ENCODE assay signal across 20 cellular contexts in genomic region chr10:126384269-126384873, GRCh38. TPM values are rescaled to one million over a fixed set of nuclear protein-coding genes. Genes with fewer than 3 reads are reported as not detected.
DNase-seq lines count a peak whose midpoint lies in the region; ATAC-seq and TF ChIP-seq lines count a peak whose summit lies in the region.
"Had no signal": no experiment of that assay in that cellular context is flagged by ENCODE, and none has a peak within 500 bp of the region (broad histone marks: within the 10 kb centered on the region; RNA-seq: fewer than 3 reads in every experiment).

No MANE protein-coding gene starts in this region.

- H3K56ac ChIP-seq in IMR-90 (ENCODE audit: extremely low read depth, insufficient read depth, low read length), result no peak overlapping the region

- no peaks in the 10 kb centered on the region for H4K20me1 ChIP-seq in IMR-90 (ENCODE audit: insufficient read depth, low read length)
- H4K20me1 ChIP-seq: BLaER1 treated with 17β-estradiol and CSF1 and Interleukin-3, amounts not matched to agents 10 nM and 100 nM had no signal

- H3K27ac Mint-ChIP-seq in effector memory CD8-positive, alpha-beta T cell, result no peak overlapping the region
- H3K27ac Mint-ChIP-seq: activated CD4-positive, alpha-beta T cell treated with anti-CD3 and anti-CD28 coated beads for 36 hours; activated naive CD4-positive, alpha-beta T cell treated with anti-CD3 and anti-CD28 coated beads, Interleukin-2, amount 50 U/mL, for 72 hours had no signal

- peak overlapping the region; percentile 48 to 49; a peak in 3 of 4 replicates for H4K8ac ChIP-seq in IMR-90 (ENCODE audit: low read depth in 2 of 2, low read length in 2 of 2)
- H4K8ac ChIP-seq in mesenchymal stem cell (ENCODE audit: low read length), result peak overlapping the region; percentile 7

- DNase-seq in AG08396 (ENCODE audit: low spot score), result peak; percentile 45
- peak; percentile 96 for DNase-seq in IMR-90
- DNase-seq in cardiac fibroblast (ENCODE audit: low read depth in 2 of 2), result peak; percentile 70 to 92
- peak; percentile 78 for DNase-seq in mesenchymal stem cell
- DNase-seq in erythroblast (lab: John Stamatoyannopoulos, UW), result no peak
- DNase-seq in effector memory CD8-positive, alpha-beta T cell, result no peak
- no peak for DNase-seq in activated gamma-delta T cell (lab: John Stamatoyannopoulos, UW)
- no peak for DNase-seq in effector CD4-positive, alpha-beta T cell
- DNase-seq: activated CD4-positive, alpha-beta T cell treated with anti-CD3 and anti-CD28 coated beads for 36 hours; DMS53; NCI-H2081 treated with DMSO at 0.1 percent for 48 hours; NCI-H748 treated with DMSO at 0.1 percent for 48 hours; ovary; stimulated activated CD4-positive, alpha-beta T cell treated with anti-CD3 and anti-CD28 coated beads, Interleukin-12 subunit alpha, Interleukin-12 subunit beta, amount 100 ng/mL, for 4 hours; T-helper 2 cell had no signal

- peak overlapping the region in 1 of 2 experiments; percentile 10 for H2BK12ac ChIP-seq in mesenchymal stem cell (ENCODE audit: low read length in 2 of 2)

- H3K9me3 ChIP-seq in IMR-90 (ENCODE audit: control insufficient read depth, insufficient read depth, low read length) (no peaks in the 10 kb centered on the region), mesenchymal stem cell (ENCODE audit: control insufficient read depth, low read length) (no peaks in the 10 kb centered on the region)
- H3K9me3 ChIP-seq: esophagus muscularis mucosa, ovary had no signal

- H2BK120ac ChIP-seq in IMR-90 (ENCODE audit: low read depth, low read length) (peak overlapping the region; percentile 78; the same call in 1 of the 2 replicates), mesenchymal stem cell (ENCODE audit: low read depth, low read length) (no peak overlapping the region)

- POLR2A ChIA-PET in IMR-90 (lab: Charles Lee; ENCODE audit: unreplicated experiment), result no interaction called here

- no TSS peak for BruUV-seq in IMR-90 (replicated peaks; lab: Mats Ljungman, UMichigan)

- 0 out of 3 replicates have a peak overlapping the region, but pooled peaks have one; percentile 17 for H2BK15ac ChIP-seq in IMR-90 (ENCODE audit: low read depth, low read length)
- no peak overlapping the region for H2BK15ac ChIP-seq in mesenchymal stem cell (ENCODE audit: low read depth, poor library complexity, severe bottlenecking)

- H4K91ac ChIP-seq in IMR-90 (ENCODE audit: insufficient read depth, low read depth, low read length) (peak overlapping the region; percentile 29; the same call in 1 of the 2 replicates), mesenchymal stem cell (ENCODE audit: low read length) (no peak overlapping the region)

- peak; percentile 31; the same call in 1 of the 2 replicates for TF ChIP-seq RAD21 in IMR-90 (IDR thresholded peaks at IDR 0.05; ENCODE audit: low read length)

- peak overlapping the region; percentile 18 for H2AK9ac ChIP-seq in IMR-90 (replicated peaks; ENCODE audit: low read depth, low read length, poor library complexity)

- TF ChIP-seq CTCF in IMR-90 (conservative IDR thresholded peaks at IDR 0.05; ENCODE audit: low read depth, low read length), result no peak
- no peak for TF ChIP-seq CTCF in cardiac fibroblast (IDR thresholded peaks at IDR 0.05; ENCODE audit: low read depth, low read length)

- peak overlapping the region; percentile 89 for H2BK20ac ChIP-seq in IMR-90 (ENCODE audit: low read depth, low read length)

- peak overlapping the region; percentile 71 for H2BK5ac ChIP-seq in IMR-90 (ENCODE audit: low read depth, low read length, poor library complexity, severe bottlenecking)
- peak overlapping the region; percentile 31 for H2BK5ac ChIP-seq in mesenchymal stem cell (ENCODE audit: low read depth, low read length, poor library complexity, severe bottlenecking)

- H3K4me3 Mint-ChIP-seq in effector memory CD8-positive, alpha-beta T cell, result peak overlapping the region in 1 of 2 donors; percentile 19
- H3K4me3 Mint-ChIP-seq: activated CD4-positive, alpha-beta T cell treated with anti-CD3 and anti-CD28 coated beads for 36 hours had no signal

- H3K4me3 ChIP-seq in IMR-90 (ENCODE audit: insufficient read depth, low read depth, low read length) (no peak overlapping the region), cardiac fibroblast (replicated peaks in 1 of 2; ENCODE audit: low read depth in 2 of 2, low read length in 2 of 2) (no peak overlapping the region), mesenchymal stem cell (ENCODE audit: insufficient read depth in 1 of 2, low read depth in 1 of 2, low read length in 2 of 2) (peak overlapping the region in 1 of 2 experiments; percentile 97)
- H3K4me3 ChIP-seq: BLaER1 treated with 17β-estradiol and CSF1 and Interleukin-3, amounts not matched to agents 10 nM and 100 nM; esophagus muscularis mucosa; lung; ovary had no signal

- peaks cover 15 to 19% of the 10 kb centered on the region in 2 donors for H3K27me3 Mint-ChIP-seq in effector memory CD8-positive, alpha-beta T cell

- H3K9ac ChIP-seq in IMR-90 (ENCODE audit: low read depth, low read length), result no peak overlapping the region
- H3K9ac ChIP-seq in mesenchymal stem cell (ENCODE audit: low read length), result peak overlapping the region; percentile 96
- H3K9ac ChIP-seq: BLaER1 treated with 17β-estradiol and CSF1 and Interleukin-3, amounts not matched to agents 10 nM and 100 nM had no signal

- no peaks in the 10 kb centered on the region; the same call in 1 of the 2 replicates for H3K27me3 ChIP-seq in IMR-90 (ENCODE audit: control insufficient read depth, insufficient read depth, low read length)
- H3K27me3 ChIP-seq in mesenchymal stem cell (ENCODE audit: control insufficient read depth in 1 of 2, insufficient read depth in 1 of 2, low read length in 2 of 2), result no peaks in the 10 kb centered on the region
- H3K27me3 ChIP-seq: BLaER1 treated with 17β-estradiol and CSF1 and Interleukin-3, amounts not matched to agents 10 nM and 100 nM; ovary had no signal

- H3K27ac ChIP-seq in IMR-90 (ENCODE audit: insufficient read depth, low read length) (peak overlapping the region; percentile 27), mesenchymal stem cell (ENCODE audit: low read length, poor library complexity, severe bottlenecking) (peak overlapping the region; percentile 94)
- H3K27ac ChIP-seq: BLaER1 treated with 17β-estradiol and CSF1 and Interleukin-3, amounts not matched to agents 10 nM and 100 nM; esophagus muscularis mucosa; ovary; RWPE1 had no signal

- H2AFZ ChIP-seq in IMR-90 (replicated peaks; ENCODE audit: low read length, poor library complexity) (no peak overlapping the region), mesenchymal stem cell (ENCODE audit: low read depth, low read length) (no peak overlapping the region)

- H3K36me3 ChIP-seq in IMR-90 (ENCODE audit: control insufficient read depth, insufficient read depth, low read length) (no peaks in the 10 kb centered on the region; the same call in 1 of the 2 replicates), mesenchymal stem cell (ENCODE audit: control insufficient read depth in 1 of 2, insufficient read depth in 2 of 2, low read depth in 1 of 2, low read length in 2 of 2) (peaks cover 14 to 53% of the 10 kb centered on the region in 2 experiments)
- H3K36me3 ChIP-seq: esophagus muscularis mucosa, ovary had no signal

- H3K4me1 ChIP-seq in IMR-90 (ENCODE audit: control insufficient read depth, insufficient read depth, low read length) (peaks cover 10% of the 10 kb centered on the region), mesenchymal stem cell (ENCODE audit: control insufficient read depth, insufficient read depth, low read depth, low read length) (peaks cover 10% of the 10 kb centered on the region)
- H3K4me1 ChIP-seq: BLaER1 treated with 17β-estradiol and CSF1 and Interleukin-3, amounts not matched to agents 10 nM and 100 nM had no signal

- H2AK5ac ChIP-seq in IMR-90 (ENCODE audit: low read depth, low read length) (peak overlapping the region; percentile 44; the same call in 1 of the 2 replicates), mesenchymal stem cell (ENCODE audit: low read length, severe bottlenecking) (peak overlapping the region; percentile 73)

- H3K79me1 ChIP-seq in IMR-90 (ENCODE audit: low read depth in 1 of 2, low read length in 2 of 2) (no peaks in the 10 kb centered on the region), mesenchymal stem cell (replicated peaks; ENCODE audit: low read length, poor library complexity, severe bottlenecking) (peaks cover 10% of the 10 kb centered on the region)

- peaks cover 0 to 8% of the 10 kb centered on the region in 2 donors for H3K9me3 Mint-ChIP-seq in effector memory CD8-positive, alpha-beta T cell

- H3K18ac ChIP-seq in IMR-90 (ENCODE audit: low read depth, low read length), result peak overlapping the region; percentile 93; the same call in 1 of the 2 replicates
- peak overlapping the region; percentile 11 to 16 for H3K18ac ChIP-seq in mesenchymal stem cell (ENCODE audit: low read depth in 1 of 2, low read length in 2 of 2)

- H3K14ac ChIP-seq in IMR-90 (replicated peaks; ENCODE audit: low read depth, low read length) (peak overlapping the region; percentile 25; the same call in 1 of the 2 replicates), mesenchymal stem cell (ENCODE audit: low read length in 2 of 2) (no peak overlapping the region)

- H3K23ac ChIP-seq in IMR-90 (ENCODE audit: low read depth, low read length), result no peak overlapping the region
- no peak overlapping the region for H3K23ac ChIP-seq in mesenchymal stem cell (ENCODE audit: low read length in 2 of 2)

- WGBS in IMR-90 (ENCODE audit: extremely low coverage in 2 of 2, insufficient read length in 1 of 2), 2 experiments, result 0% methylated on average over 1 of the region's 5 CpGs; no CpG with 5 or more reads in 1 of the 2 experiments
- WGBS in mesenchymal stem cell, result 29% methylated on average over 5 of the region's 5 CpGs

- intact Hi-C loops in IMR-90 (cut with micrococcal nuclease), result loop anchor here (10.0 kb wide), 2 partner anchors 190 to 320 kb away; no protein-coding TSS in a partner anchor

- no peak for TF ChIP-seq POLR2A in IMR-90 (IDR thresholded peaks at IDR 0.05; ENCODE audit: low read depth, low read length)
- TF ChIP-seq POLR2A in erythroblast (IDR thresholded peaks at IDR 0.05; ENCODE audit: low read length), result no peak

- peaks cover 0 to 17% of the 10 kb centered on the region in 2 donors for H3K4me1 Mint-ChIP-seq in effector memory CD8-positive, alpha-beta T cell (ENCODE audit: low read depth in 2 of 2)

- in situ Hi-C loops in IMR-90 (cut with MboI; ENCODE audit: low sequenced_read_pairs), result no loop called here

- peaks cover 7% of the 10 kb centered on the region for H3K36me3 Mint-ChIP-seq in effector memory CD8-positive, alpha-beta T cell (ENCODE audit: insufficient read depth)

- peak overlapping the region; percentile 74; the same call in 1 of the 2 replicates for H4K5ac ChIP-seq in IMR-90 (ENCODE audit: low read depth, low read length)

- H3K4me2 ChIP-seq in IMR-90 (ENCODE audit: low read depth, low read length), result peak overlapping the region; percentile 52; the same call in 1 of the 2 replicates
- H3K4me2 ChIP-seq in mesenchymal stem cell (ENCODE audit: low read length, poor library complexity, severe bottlenecking), result no peak overlapping the region
- H3K4me2 ChIP-seq: BLaER1 treated with 17β-estradiol and CSF1 and Interleukin-3, amounts not matched to agents 10 nM and 100 nM had no signal

- H3K4ac ChIP-seq in IMR-90 (ENCODE audit: low read depth, low read length) (peak overlapping the region; percentile 69; the same call in 1 of the 2 replicates), mesenchymal stem cell (ENCODE audit: low read depth in 1 of 2, low read length in 2 of 2) (peak overlapping the region in 1 of 2 experiments; percentile 50)

- dilution Hi-C loops in IMR-90 (cut with HindIII; ENCODE audit: low sequenced_read_pairs, unreplicated experiment), result no loop called here

- CTCF ChIA-PET in IMR-90 (lab: Yijun Ruan, JAX), result interaction anchor here (0.9 kb wide), 1 partner anchor 408 kb away, joined by 3 read pairs; no protein-coding TSS in a partner anchor

- peak; percentile 42 for ATAC-seq in IMR-90 (ENCODE audit: low read depth)
- ATAC-seq in effector memory CD8-positive, alpha-beta T cell (replicated peaks), result no peak
- ATAC-seq: activated CD4-positive, alpha-beta T cell treated with anti-CD3 and anti-CD28 coated beads for 36 hours; activated naive CD4-positive, alpha-beta T cell treated with anti-CD3 and anti-CD28 coated beads, Interleukin-2, amount 50 U/mL, for 72 hours had no signal

- no peaks in the 10 kb centered on the region for H3K9me1 ChIP-seq in IMR-90 (ENCODE audit: insufficient read depth, low read length)

RNA-seq across cellular contexts. Expression of gene ADAM12, which starts 3.9 kb away (rescaled TPM):
- total RNA-seq in IMR-90 (2012; rRNA removed), result 9.7 and 10.2 TPM in 2 replicates
- 7.1 and 9.6 TPM in 2 replicates for polyA plus RNA-seq in IMR-90 (2012; rRNA removed)
- 4.1 and 4.5 TPM in 2 replicates for polyA plus RNA-seq in IMR-90 (2012; cell fraction: cytosol; rRNA removed)
- 6.7 and 11.2 TPM in 2 replicates for polyA plus RNA-seq in IMR-90 (2012; cell fraction: nucleus; rRNA removed; ENCODE audit: low replicate concordance)
- 42.5 TPM for polyA plus RNA-seq in mesenchymal stem cell (2013, experiment 1 of 2)
- polyA plus RNA-seq in mesenchymal stem cell (2013, experiment 2 of 2), result 42.9 TPM

Comparison
In these comparisons a context has a peak if more than half of its experiments do, and no peak if none do; other contexts are left out.
1. DNase-seq: peak in AG08396 (single experiment), IMR-90 (single experiment), cardiac fibroblast (2 of 2) and mesenchymal stem cell (single experiment); none in erythroblast (0 of 2), effector memory CD8-positive, alpha-beta T cell (0 of 3), activated gamma-delta T cell (single experiment) and effector CD4-positive, alpha-beta T cell (single experiment).